8 cellular contexts compared by ENCODE assay signal in genomic region chr17:38673714-38674012, GRCh38. TPM values are rescaled to one million over a fixed set of nuclear protein-coding genes. Genes with fewer than 3 reads are reported as not detected.
DNase-seq lines count a peak whose midpoint lies in the region; ATAC-seq, FAIRE-seq and TF ChIP-seq lines count a peak whose summit lies in the region.

No MANE protein-coding gene starts in this region.

- no peak overlapping the region for H2AFZ ChIP-seq in neural cell (ENCODE audit: low read depth, low read length)

- H4K20me1 ChIP-seq in DOHH2 (ENCODE audit: control insufficient read depth, insufficient read depth, low read depth, low read length): peaks cover 12% of the 10 kb centered on the region
- H4K20me1 ChIP-seq in neural cell (ENCODE audit: insufficient read depth): no peaks in the 10 kb centered on the region

- H3K9me2 ChIP-seq in DOHH2 (replicated peaks; ENCODE audit: control insufficient read depth, low read length) (no peaks in the 10 kb centered on the region), neural cell (ENCODE audit: insufficient read depth, low read length) (no peaks in the 10 kb centered on the region)

- DNase-seq in ecto neural progenitor cell (ENCODE audit: low spot score) (peak; percentile 73), urothelium cell line (ENCODE audit: low spot score) (no peak), middle frontal gyrus (ENCODE audit: extremely low spot score, low spot score) (no peak), UCSD-AML1 (lab: John Stamatoyannopoulos, UW; ENCODE audit: unreplicated experiment) (no peak)

- H3K4me1 ChIP-seq in DOHH2 (ENCODE audit: control insufficient read depth, low read length): peaks cover 47% of the 10 kb centered on the region

- H3K27ac ChIP-seq in DOHH2 (ENCODE audit: low read depth, low read length) (no peak overlapping the region), neural cell (ENCODE audit: low read length) (no peak overlapping the region)

- no peak for TF ChIP-seq RAD21 in neural cell (conservative IDR thresholded peaks at IDR 0.05)

- peak overlapping the region; percentile 79 for H3K4me2 ChIP-seq in DOHH2 (ENCODE audit: low read length)
- no peak overlapping the region for H3K4me2 ChIP-seq in neural cell (ENCODE audit: low read length)

- TF ChIP-seq CTCF in DOHH2 (IDR thresholded peaks at IDR 0.05; ENCODE audit: low read depth, low read length, poor library complexity, severe bottlenecking) (no peak), neural cell (IDR thresholded peaks at IDR 0.05; ENCODE audit: poor library complexity, severe bottlenecking) (no peak)

- H3K9me3 ChIP-seq in DOHH2 (ENCODE audit: control insufficient read depth, insufficient read depth, low read length): no peaks in the 10 kb centered on the region
- no peaks in the 10 kb centered on the region for H3K9me3 ChIP-seq in neural cell (ENCODE audit: low read length)

- H3F3A ChIP-seq in DOHH2 (ENCODE audit: control insufficient read depth, insufficient read depth) (peaks cover 9% of the 10 kb centered on the region), neural cell (ENCODE audit: insufficient read depth, low read length, poor library complexity, severe bottlenecking) (no peaks in the 10 kb centered on the region)

- peaks cover 27% of the 10 kb centered on the region for H3K79me2 ChIP-seq in DOHH2 (ENCODE audit: control insufficient read depth, low read length)
- no peaks in the 10 kb centered on the region for H3K79me2 ChIP-seq in neural cell (replicated peaks; ENCODE audit: insufficient read depth, low read length)

- no peak overlapping the region for H3K9ac ChIP-seq in neural cell (ENCODE audit: low read length)

- FAIRE-seq in urothelium cell line (lab: Jason Lieb, UNC): no peak

- H3K4me3 ChIP-seq in DOHH2 (ENCODE audit: low read length): peak overlapping the region; percentile 82
- H3K4me3 ChIP-seq in neural cell (ENCODE audit: low read length): peak overlapping the region; percentile 74

- TF ChIP-seq EP300 in neural cell (conservative IDR thresholded peaks at IDR 0.05; ENCODE audit: poor library complexity, severe bottlenecking): no peak

- H3K27me3 ChIP-seq in DOHH2 (ENCODE audit: control insufficient read depth, low read length) (peaks cover 18% of the 10 kb centered on the region), neural cell (ENCODE audit: insufficient read depth, low read depth, low read length) (peaks cover 77% of the 10 kb centered on the region)

- ATAC-seq in HG02798 (IDR thresholded peaks at IDR 0.05; ENCODE audit: poor library complexity, unreplicated experiment) (peak; percentile 1), GM19463 (IDR thresholded peaks at IDR 0.05; ENCODE audit: unreplicated experiment) (no peak)

- H3K36me3 ChIP-seq in DOHH2 (ENCODE audit: control insufficient read depth, low read length) (peaks cover 6% of the 10 kb centered on the region; the same call in 1 of the 2 replicates), neural cell (ENCODE audit: insufficient read depth, low read length) (no peaks in the 10 kb centered on the region)

TF ChIP-seq in neural cell, 6 proteins besides CTCF, POLR2A, EP300 and RAD21:
- TF ChIP-seq EZH2 (IDR thresholded peaks at IDR 0.05; ENCODE audit: borderline replicate concordance, insufficient read depth, low read length, poor library complexity, severe bottlenecking) (peak; percentile 57), MXI1 (conservative IDR thresholded peaks at IDR 0.05; ENCODE audit: poor library complexity, severe bottlenecking) (no peak)

RNA-seq across cellular contexts. Expression of gene EPOP, which starts 1.1 kb away (rescaled TPM):
- polyA plus RNA-seq in neural cell: 1.1 and 1.5 TPM in 2 replicates
- 2.2 and 2.3 TPM in 2 replicates for polyA minus RNA-seq in neural cell

RNA-seq across cellular contexts. Expression of gene MLLT6, which starts 31.4 kb away (rescaled TPM):
- 19.7 and 26.0 TPM in 2 replicates for polyA plus RNA-seq in neural cell
- polyA minus RNA-seq in neural cell: 44.8 and 47.6 TPM in 2 replicates

RNA-seq across cellular contexts. Expression of gene CISD3, which starts 56.5 kb away (rescaled TPM):
- polyA plus RNA-seq in neural cell: 0.48 and 1.2 TPM in 2 replicates
- 0.73 and 1.6 TPM in 2 replicates for polyA minus RNA-seq in neural cell
